Comparison of ENCODE assay signal across 14 cellular contexts in the genomic region with DNA sequence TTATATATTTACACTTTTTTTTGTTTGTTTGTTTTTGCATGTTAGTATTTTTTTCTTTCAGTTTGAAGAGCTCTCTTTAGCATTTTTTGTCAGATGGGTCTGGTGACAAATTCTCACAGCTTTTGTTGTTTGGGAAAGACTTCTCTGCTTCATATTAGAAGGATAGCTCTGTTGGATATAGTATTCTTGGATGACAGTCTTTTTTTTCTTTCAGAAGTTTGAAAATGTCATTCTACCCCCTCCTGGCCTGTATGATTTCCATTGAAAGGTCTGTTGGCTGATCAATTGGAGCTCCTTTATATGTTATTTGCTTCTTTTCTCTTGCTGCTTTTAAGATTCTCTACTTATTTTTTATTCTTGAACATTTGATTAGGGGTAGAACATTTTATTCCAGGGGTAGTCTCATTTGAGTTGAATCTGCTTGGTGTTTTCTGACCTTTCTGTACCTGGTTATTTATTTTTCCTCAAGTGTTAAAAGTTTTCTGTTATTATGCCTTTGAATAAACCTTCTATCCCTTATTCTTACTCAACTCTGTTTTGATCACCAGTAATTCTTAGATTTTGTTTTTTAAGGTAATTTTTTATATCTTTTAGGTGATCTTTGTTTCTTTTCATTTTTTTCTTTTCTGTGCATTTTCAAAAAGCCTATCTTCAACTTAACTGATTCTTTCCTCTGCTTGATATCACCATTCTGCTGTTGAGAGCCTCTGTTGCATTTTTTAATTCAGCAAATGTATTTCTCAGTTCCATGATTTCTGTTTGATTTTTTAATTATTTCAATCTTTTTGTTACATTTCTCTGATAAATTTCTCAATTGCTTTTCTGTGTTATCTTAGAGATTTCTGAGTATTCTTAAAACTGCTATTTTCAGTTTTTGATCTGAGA.
DNase-seq lines count a peak whose midpoint lies in the region; TF ChIP-seq lines count a peak whose summit lies in the region.
"Had no signal": no experiment of that assay in that cellular context is flagged by ENCODE, and none has a peak within 500 bp of the region (broad histone marks: within the 10 kb centered on the region; RNA-seq: fewer than 3 reads in every experiment).

No MANE protein-coding gene starts in this region.

- H3K4me3 Mint-ChIP-seq in MCF 10A (ENCODE audit: unreplicated experiment): no peak overlapping the region
- H3K4me3 Mint-ChIP-seq: CD8-positive, alpha-beta memory T cell had no signal

- in situ Hi-C loops in mammary epithelial cell (cut with MboI; ENCODE audit: low sequenced_read_pairs in 2 of 2): loop anchor here (10.0 to 25.0 kb wide), 2 partner anchors 623 to 1075 kb away; no protein-coding TSS in a partner anchor

- no peaks in the 10 kb centered on the region for H3K79me1 ChIP-seq in mesenchymal stem cell (replicated peaks; ENCODE audit: low read length, poor library complexity, severe bottlenecking)

- peaks cover 12% of the 10 kb centered on the region for H3K4me1 ChIP-seq in mammary epithelial cell (ENCODE audit: insufficient read depth, low read length)
- H3K4me1 ChIP-seq in adipocyte (ENCODE audit: control insufficient read depth, insufficient read depth, low read length): peaks cover 21% of the 10 kb centered on the region
- H3K4me1 ChIP-seq in mesenchymal stem cell (ENCODE audit: control insufficient read depth, insufficient read depth, low read depth, low read length): peaks cover 7% of the 10 kb centered on the region
- H3K4me1 ChIP-seq in colonic mucosa: no peaks in the 10 kb centered on the region
- no peaks in the 10 kb centered on the region for H3K4me1 ChIP-seq in ovary (ENCODE audit: insufficient read depth)
- H3K4me1 ChIP-seq: BLaER1, Caco-2 had no signal

- no peak overlapping the region for H3K4ac ChIP-seq in mesenchymal stem cell (ENCODE audit: low read depth in 1 of 2, low read length in 2 of 2)

- no peak overlapping the region for H2AK5ac ChIP-seq in mesenchymal stem cell (ENCODE audit: low read length, severe bottlenecking)

- no peak overlapping the region for H2BK120ac ChIP-seq in mesenchymal stem cell (ENCODE audit: low read depth, low read length)

- H2BK15ac ChIP-seq in mesenchymal stem cell (ENCODE audit: low read depth, poor library complexity, severe bottlenecking): no peak overlapping the region

- no peaks in the 10 kb centered on the region for H3K36me3 ChIP-seq in mammary epithelial cell (ENCODE audit: insufficient read depth, low read length)
- no peaks in the 10 kb centered on the region for H3K36me3 ChIP-seq in adipocyte (ENCODE audit: control insufficient read depth, insufficient read depth, low read length, severe bottlenecking)
- no peaks in the 10 kb centered on the region for H3K36me3 ChIP-seq in mesenchymal stem cell (ENCODE audit: control insufficient read depth in 1 of 2, insufficient read depth in 2 of 2, low read depth in 1 of 2, low read length in 2 of 2)
- H3K36me3 ChIP-seq in colonic mucosa: no peaks in the 10 kb centered on the region
- H3K36me3 ChIP-seq in ovary: no peaks in the 10 kb centered on the region
- H3K36me3 ChIP-seq: BLaER1 had no signal

- POLR2A ChIA-PET in MCF 10A (lab: Yijun Ruan, JAX): no interaction called here

- no peak for DNase-seq in mammary epithelial cell
- no peak for DNase-seq in MCF 10A (ENCODE audit: unreplicated experiment)
- DNase-seq in adipocyte (ENCODE audit: low read depth): no peak
- DNase-seq in mesenchymal stem cell: no peak
- DNase-seq in colonic mucosa: no peak
- DNase-seq in ovary: no peak
- DNase-seq in germinal center (ENCODE audit: low spot score): no peak
- DNase-seq in activated CD4-positive, alpha-beta T cell treated with anti-CD3 and anti-CD28 coated beads, Interleukin-2, amount 50 U/mL, for 4 hours: no peak
- DNase-seq: Caco-2; CD8-positive, alpha-beta memory T cell; DND-41; GDM1 had no signal

- no peak overlapping the region for H4K91ac ChIP-seq in mesenchymal stem cell (ENCODE audit: low read length)

- H3K23ac ChIP-seq in mesenchymal stem cell (ENCODE audit: low read length in 2 of 2): no peak overlapping the region

- H3K27ac Mint-ChIP-seq in MCF 10A (ENCODE audit: low read depth, unreplicated experiment): no peak overlapping the region
- H3K27ac Mint-ChIP-seq: CD8-positive, alpha-beta memory T cell had no signal

- CTCF ChIA-PET in mammary epithelial cell (lab: Charles Lee; ENCODE audit: low non-redundant PET): no interaction called here
- CTCF ChIA-PET in MCF 10A (lab: Yijun Ruan, JAX): interaction anchor here (0.6 to 1.2 kb wide), 4 partner anchors 10 to 831 kb away, joined by 3 to 4 read pairs (median 4); no protein-coding TSS in a partner anchor

- H3K36me3 Mint-ChIP-seq in MCF 10A (ENCODE audit: insufficient read depth, unreplicated experiment): no peaks in the 10 kb centered on the region

- H3K4me1 Mint-ChIP-seq in MCF 10A (ENCODE audit: insufficient read depth, unreplicated experiment): peaks cover 18% of the 10 kb centered on the region
- H3K4me1 Mint-ChIP-seq: CD8-positive, alpha-beta memory T cell had no signal

- H3K4me2 ChIP-seq in mammary epithelial cell (ENCODE audit: insufficient read depth, low read depth, low read length) (no peak overlapping the region), mesenchymal stem cell (ENCODE audit: low read length, poor library complexity, severe bottlenecking) (no peak overlapping the region)
- H3K4me2 ChIP-seq: BLaER1 had no signal

- TF ChIP-seq EP300 in ovary (IDR thresholded peaks at IDR 0.05): no peak

- BruUV-seq in mammary epithelial cell (replicated peaks; lab: Mats Ljungman, UMichigan): no TSS peak
- BruUV-seq in MCF 10A (replicated peaks; lab: Mats Ljungman, UMichigan): no TSS peak

- no peak overlapping the region for H3K14ac ChIP-seq in mesenchymal stem cell (ENCODE audit: low read length in 2 of 2)

- H3K27me3 Mint-ChIP-seq in MCF 10A (ENCODE audit: insufficient read depth, unreplicated experiment): no peaks in the 10 kb centered on the region

- intact Hi-C loops in mammary epithelial cell (cut with micrococcal nuclease): loop anchor here (2.0 to 5.0 kb wide), 3 partner anchors 47 to 830 kb away; no protein-coding TSS in a partner anchor
- intact Hi-C loops in MCF 10A (cut with micrococcal nuclease): loop anchor here (2.0 to 10.0 kb wide), 3 partner anchors 93 to 693 kb away; a partner anchor contains a TSS
- intact Hi-C loops in colonic mucosa (cut with DNase I): loop anchor here (2.0 to 10.0 kb wide), 2 partner anchors 463 to 627 kb away; a partner anchor contains a TSS
- intact Hi-C loops in ovary (cut with DNase I): no loop called here

- H3K79me2 ChIP-seq in mammary epithelial cell (ENCODE audit: insufficient read depth, low read length): no peaks in the 10 kb centered on the region

- dilution Hi-C loops in mammary epithelial cell (cut with HindIII; ENCODE audit: low sequenced_read_pairs): no loop called here

- H2BK12ac ChIP-seq in mesenchymal stem cell (ENCODE audit: low read length in 2 of 2): no peak overlapping the region

- H3K9ac ChIP-seq in mammary epithelial cell (ENCODE audit: insufficient read depth, low read length) (no peak overlapping the region), adipocyte (ENCODE audit: low read length) (peak overlapping the region; percentile 53), mesenchymal stem cell (ENCODE audit: low read length) (peak overlapping the region; percentile 90), colonic mucosa (ENCODE audit: low read depth in 2 of 2, low read length in 2 of 2) (no peak overlapping the region)
- H3K9ac ChIP-seq: BLaER1 had no signal

- no peak overlapping the region for H4K8ac ChIP-seq in mesenchymal stem cell (ENCODE audit: low read length)

- TF ChIP-seq CTCF in mammary epithelial cell (conservative IDR thresholded peaks at IDR 0.05 in 1 of 2, IDR thresholded peaks at IDR 0.05 in 1 of 2; ENCODE audit: extremely low read depth in 1 of 2, insufficient read depth in 1 of 2, low read depth in 1 of 2, low read length in 2 of 2) (no peak), MCF 10A (IDR thresholded peaks at IDR 0.05; ENCODE audit: unreplicated experiment) (no peak), colonic mucosa (IDR thresholded peaks at IDR 0.05) (no peak), ovary (IDR thresholded peaks at IDR 0.05) (no peak)

- H2BK5ac ChIP-seq in mesenchymal stem cell (ENCODE audit: low read depth, low read length, poor library complexity, severe bottlenecking): no peak overlapping the region

- no peak overlapping the region for H2AFZ ChIP-seq in mammary epithelial cell (ENCODE audit: low read depth, low read length)
- H2AFZ ChIP-seq in mesenchymal stem cell (ENCODE audit: low read depth, low read length): no peak overlapping the region

- H3K9me3 ChIP-seq in mammary epithelial cell (replicated peaks; ENCODE audit: insufficient read depth, low read length) (no peaks in the 10 kb centered on the region), adipocyte (ENCODE audit: control insufficient read depth, low read length) (peaks cover 11% of the 10 kb centered on the region), mesenchymal stem cell (ENCODE audit: control insufficient read depth, low read length) (peaks cover 13% of the 10 kb centered on the region), colonic mucosa (no peaks in the 10 kb centered on the region), ovary (no peaks in the 10 kb centered on the region)

- H3K18ac ChIP-seq in mesenchymal stem cell (ENCODE audit: low read depth in 1 of 2, low read length in 2 of 2): no peak overlapping the region

- no peaks in the 10 kb centered on the region for H4K20me1 ChIP-seq in mammary epithelial cell (ENCODE audit: insufficient read depth, low read length)
- H4K20me1 ChIP-seq: BLaER1 had no signal

- peaks cover 8% of the 10 kb centered on the region for H3K9me3 Mint-ChIP-seq in MCF 10A (ENCODE audit: unreplicated experiment)

- H3K4me3 ChIP-seq in mammary epithelial cell (replicated peaks in 1 of 3; ENCODE audit: insufficient read depth in 1 of 3, low read depth in 2 of 3, low read length in 3 of 3): no peak overlapping the region
- peak overlapping the region; percentile 18 for H3K4me3 ChIP-seq in adipocyte (ENCODE audit: low read length)
- no peak overlapping the region for H3K4me3 ChIP-seq in mesenchymal stem cell (ENCODE audit: insufficient read depth in 1 of 2, low read depth in 1 of 2, low read length in 2 of 2)
- no peak overlapping the region for H3K4me3 ChIP-seq in colonic mucosa
- H3K4me3 ChIP-seq in ovary: no peak overlapping the region
- H3K4me3 ChIP-seq: BLaER1 had no signal

- H3K27ac ChIP-seq in mammary epithelial cell (ENCODE audit: insufficient read depth, low read depth, low read length): peak overlapping the region; percentile 96
- no peak overlapping the region for H3K27ac ChIP-seq in mesenchymal stem cell (ENCODE audit: low read length, poor library complexity, severe bottlenecking)
- no peak overlapping the region for H3K27ac ChIP-seq in colonic mucosa
- H3K27ac ChIP-seq in ovary: no peak overlapping the region
- H3K27ac ChIP-seq: 22Rv1, BLaER1 had no signal

- TF ChIP-seq POLR2A in ovary (IDR thresholded peaks at IDR 0.05): no peak

- H3K27me3 ChIP-seq in mammary epithelial cell (ENCODE audit: insufficient read depth, low read length): no peaks in the 10 kb centered on the region
- H3K27me3 ChIP-seq in adipocyte (replicated peaks; ENCODE audit: control insufficient read depth, insufficient read depth, low read length): no peaks in the 10 kb centered on the region
- H3K27me3 ChIP-seq in mesenchymal stem cell (ENCODE audit: control insufficient read depth in 1 of 2, insufficient read depth in 1 of 2, low read length in 2 of 2): no peaks in the 10 kb centered on the region
- no peaks in the 10 kb centered on the region for H3K27me3 ChIP-seq in colonic mucosa
- H3K27me3 ChIP-seq in ovary: no peaks in the 10 kb centered on the region
- H3K27me3 ChIP-seq: BLaER1 had no signal

Comparison
In these comparisons a context has a peak if more than half of its experiments do, and no peak if none do; other contexts are left out.
1. H3K9ac ChIP-seq: peak in adipocyte (single experiment) and mesenchymal stem cell (single experiment); none in mammary epithelial cell (single experiment) and colonic mucosa (0 of 2).
2. intact Hi-C loops: an anchor here in mammary epithelial cell (2.0 to 5.0 kb wide), MCF 10A (2.0 to 10.0 kb wide) and colonic mucosa (2.0 to 10.0 kb wide); none called in ovary.